9 cellular contexts compared by ENCODE assay signal in genomic region chr1:205629751-205630150, GRCh38.
DNase-seq lines count a peak whose midpoint lies in the region; ATAC-seq and TF ChIP-seq lines count a peak whose summit lies in the region.
"Had no signal": no experiment of that assay in that cellular context is flagged by ENCODE, and none has a peak within 500 bp of the region (broad histone marks: within the 10 kb centered on the region; RNA-seq: fewer than 3 reads in every experiment).

No MANE protein-coding gene starts in this region.

- CTCF ChIA-PET in RWPE1 (lab: Yijun Ruan, JAX), result interaction anchor here (0.5 to 6.4 kb wide), 3 partner anchors 28 to 278 kb away, joined by 3 to 89 read pairs (median 4); no protein-coding TSS in a partner anchor

- peak overlapping the region; percentile 35 to 95 for H3K27ac Mint-ChIP-seq in effector memory CD8-positive, alpha-beta T cell

- DNase-seq in GM12864 (ENCODE audit: low read depth) (no peak), RWPE1 (ENCODE audit: low spot score) (no peak), COR-L47 (lab: John Stamatoyannopoulos, UW) (no peak), nucleus accumbens (lab: John Stamatoyannopoulos, UW) (no peak)
- DNase-seq in effector memory CD8-positive, alpha-beta T cell, result peak in 1 of 3 experiments; percentile 13
- DNase-seq: activated effector memory CD4-positive, alpha-beta T cell treated with anti-CD3 and anti-CD28 coated beads, Interleukin-2, amount 50 U/mL, for 16 hours had no signal

- peak overlapping the region; percentile 65 for H3K27ac ChIP-seq in RWPE1

- H2AFZ ChIP-seq in neuron (ENCODE audit: low read depth, low read length), result no peak overlapping the region

- no peaks in the 10 kb centered on the region for H3K9me3 Mint-ChIP-seq in effector memory CD8-positive, alpha-beta T cell

- peak overlapping the region; percentile 85 to 94 for H3K4me3 Mint-ChIP-seq in effector memory CD8-positive, alpha-beta T cell

- no peaks in the 10 kb centered on the region for H3K9me3 ChIP-seq in neuron (ENCODE audit: low read length)

- POLR2A ChIA-PET in RWPE1 (lab: Yijun Ruan, JAX; ENCODE audit: low non-redundant PET), result no interaction called here

- H3K36me3 ChIP-seq in neuron (ENCODE audit: insufficient read depth, low read length), result no peaks in the 10 kb centered on the region

- peak overlapping the region; percentile 88 for H3K4me3 ChIP-seq in GM12864 (ENCODE audit: low read depth, low read length)
- H3K4me3 ChIP-seq in neuron (ENCODE audit: low read length), result peak overlapping the region; percentile 75

- no peaks in the 10 kb centered on the region for H3K27me3 ChIP-seq in neuron (ENCODE audit: insufficient read depth, low read length)

- peaks cover 26% of the 10 kb centered on the region for H3K36me3 Mint-ChIP-seq in effector memory CD8-positive, alpha-beta T cell (ENCODE audit: insufficient read depth)

- no peaks in the 10 kb centered on the region for H3K27me3 Mint-ChIP-seq in effector memory CD8-positive, alpha-beta T cell

- H3K4me1 Mint-ChIP-seq in effector memory CD8-positive, alpha-beta T cell (ENCODE audit: low read depth in 2 of 2), result peaks cover 36 to 54% of the 10 kb centered on the region in 2 donors

- no peak for TF ChIP-seq CTCF in GM12864 (IDR thresholded peaks at IDR 0.05; ENCODE audit: low read depth, low read length, missing control alignments)
- no peak for TF ChIP-seq CTCF in RWPE1 (conservative IDR thresholded peaks at IDR 0.05; ENCODE audit: low read depth)

- H3K4me1 ChIP-seq in neuron (ENCODE audit: insufficient read depth, low read length), result peaks cover 16% of the 10 kb centered on the region

- ATAC-seq in effector memory CD8-positive, alpha-beta T cell (replicated peaks), result no peak
- ATAC-seq in HG02840 (IDR thresholded peaks at IDR 0.05; ENCODE audit: low FRiP score, unreplicated experiment), result no peak
- ATAC-seq in GM21619 (IDR thresholded peaks at IDR 0.05; ENCODE audit: unreplicated experiment), result no peak
